8 cellular contexts compared by ENCODE assay signal in the genomic region with DNA sequence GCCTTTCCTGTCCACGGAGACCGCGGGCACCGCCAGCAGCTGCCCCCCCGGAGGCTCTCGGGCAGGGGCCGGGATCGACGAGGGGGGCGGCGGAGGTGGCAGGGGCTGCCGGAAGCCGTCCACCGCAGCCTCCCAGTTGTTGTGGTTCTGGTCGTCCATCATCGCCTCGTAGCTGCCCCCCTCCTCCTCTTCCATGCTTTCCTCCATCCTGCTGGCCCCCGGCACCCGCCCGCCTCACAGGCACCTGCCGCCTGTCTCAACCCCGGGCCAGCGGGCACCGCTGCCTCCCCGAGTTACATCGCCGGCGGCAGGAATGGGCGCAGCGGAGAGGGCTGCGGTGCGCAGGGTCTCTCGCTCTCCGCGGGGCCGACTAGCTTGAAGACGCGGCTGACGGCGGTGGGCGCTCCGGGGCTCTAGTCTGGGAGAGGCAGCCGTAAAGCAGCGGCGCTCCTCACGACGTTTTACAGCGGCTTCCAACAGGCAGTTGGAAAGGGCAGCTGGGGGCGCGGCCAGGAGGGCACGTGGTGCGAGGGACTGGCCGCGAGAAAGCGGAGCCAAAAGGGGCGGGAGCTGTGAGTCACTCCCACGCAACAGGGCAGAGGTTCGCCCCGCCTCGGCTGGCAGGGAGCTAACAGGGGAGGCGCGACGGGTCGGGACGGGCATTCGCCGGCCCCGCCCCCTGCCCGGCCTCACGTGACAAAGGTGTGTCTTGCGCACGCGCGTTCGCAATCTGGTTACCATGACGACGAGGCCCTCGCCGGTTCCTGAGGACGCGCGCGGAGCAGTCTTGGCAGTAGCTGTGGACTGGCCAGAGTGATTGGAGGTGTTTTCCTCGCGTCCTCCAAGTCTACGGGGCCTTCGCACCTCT. TPM values are rescaled to one million over a fixed set of nuclear protein-coding genes. Genes with fewer than 3 reads are reported as not detected.
DNase-seq lines count a peak whose midpoint lies in the region; ATAC-seq and FAIRE-seq lines count a peak whose summit lies in the region.

Gene CACUL1 (minus strand): TSS at position 415 of the 868 bp plus-strand sequence. CDS start 208 bp downstream, at position 207.

- H3K36me3 ChIP-seq in endocrine pancreas (ENCODE audit: control insufficient read depth, insufficient read depth, low read length): no peaks in the 10 kb centered on the region
- H3K36me3 ChIP-seq in mesenchymal stem cell (ENCODE audit: control insufficient read depth in 1 of 2, insufficient read depth in 2 of 2, low read depth in 1 of 2, low read length in 2 of 2): no peaks in the 10 kb centered on the region

- peak within 1 kb of the TSS; percentile 79 for H2AFZ ChIP-seq in mesenchymal stem cell (ENCODE audit: low read depth, low read length)

- H3K4me3 ChIP-seq in endocrine pancreas (ENCODE audit: control insufficient read depth, insufficient read depth, low read length): peak within 1 kb of the TSS; percentile 100
- H3K4me3 ChIP-seq in mesenchymal stem cell (ENCODE audit: insufficient read depth in 1 of 2, low read depth in 1 of 2, low read length in 2 of 2): peak within 1 kb of the TSS; percentile 84 to 89

- H2AK5ac ChIP-seq in mesenchymal stem cell (ENCODE audit: low read length, severe bottlenecking): no peak within 1 kb of the TSS

- H2BK12ac ChIP-seq in mesenchymal stem cell (ENCODE audit: low read length in 2 of 2): peak within 1 kb of the TSS; percentile 42 to 83

- DNase-seq in COLO829 (ENCODE audit: low spot score): peak; percentile 92
- DNase-seq in HTR-8/SVneo (ENCODE audit: insufficient read length, low spot score): peak; percentile 87
- peak; percentile 99 for DNase-seq in NOMO-1 treated with dmso at 0.1 percent for 144 hours (lab: John Stamatoyannopoulos, UW; ENCODE audit: unreplicated experiment)
- DNase-seq in activated CD8-positive, alpha-beta memory T cell treated with anti-CD3 and anti-CD28 coated beads for 48 hours (ENCODE audit: low read depth in 2 of 3, low spot score in 2 of 3): peak; percentile 94 to 99 (median 95)
- peak; percentile 100 for DNase-seq in mesenchymal stem cell
- peak; percentile 99 for DNase-seq in stimulated activated CD8-positive, alpha-beta memory T cell treated with anti-CD3 and anti-CD28 coated beads, Interleukin-12 subunit alpha, Interleukin-12 subunit beta, amount 100 ng/mL, for 4 hours (ENCODE audit: low read depth)

- no peak within 1 kb of the TSS for H2BK5ac ChIP-seq in mesenchymal stem cell (ENCODE audit: low read depth, low read length, poor library complexity, severe bottlenecking)

- no peak within 1 kb of the TSS for H4K91ac ChIP-seq in mesenchymal stem cell (ENCODE audit: low read length)

- peak within 1 kb of the TSS; percentile 98 for H2BK15ac ChIP-seq in mesenchymal stem cell (ENCODE audit: low read depth, poor library complexity, severe bottlenecking)

- no peaks in the 10 kb centered on the region for H3K27me3 ChIP-seq in endocrine pancreas (ENCODE audit: control insufficient read depth, insufficient read depth, low read length)
- no peaks in the 10 kb centered on the region for H3K27me3 ChIP-seq in mesenchymal stem cell (ENCODE audit: control insufficient read depth in 1 of 2, insufficient read depth in 1 of 2, low read length in 2 of 2)

- peak within 1 kb of the TSS in 1 of 2 experiments; percentile 68 for H3K14ac ChIP-seq in mesenchymal stem cell (ENCODE audit: low read length in 2 of 2)

- H3K79me1 ChIP-seq in mesenchymal stem cell (replicated peaks; ENCODE audit: low read length, poor library complexity, severe bottlenecking): no peaks in the 10 kb centered on the region

- H3K27ac ChIP-seq in mesenchymal stem cell (ENCODE audit: low read length, poor library complexity, severe bottlenecking): peak within 1 kb of the TSS; percentile 76

- H3K9ac ChIP-seq in endocrine pancreas (ENCODE audit: control insufficient read depth, insufficient read depth, low read length) (peak within 1 kb of the TSS; percentile 98), mesenchymal stem cell (ENCODE audit: low read length) (peak within 1 kb of the TSS; percentile 90)

- 0% methylated on average over 78 of the region's 87 CpGs for WGBS in mesenchymal stem cell

- peak; percentile 90 for ATAC-seq in GM21367 (IDR thresholded peaks at IDR 0.05; ENCODE audit: unreplicated experiment)

- peak; percentile 82 for FAIRE-seq in HTR-8/SVneo (lab: Jason Lieb, UNC)

- H3K9me3 ChIP-seq in endocrine pancreas (ENCODE audit: control insufficient read depth, low read length) (no peaks in the 10 kb centered on the region), mesenchymal stem cell (ENCODE audit: control insufficient read depth, low read length) (no peaks in the 10 kb centered on the region)

- H3K23ac ChIP-seq in mesenchymal stem cell (ENCODE audit: low read length in 2 of 2): peak within 1 kb of the TSS in 1 of 2 experiments; percentile 87

- peak within 1 kb of the TSS; percentile 87 for H4K8ac ChIP-seq in mesenchymal stem cell (ENCODE audit: low read length)

- no peak within 1 kb of the TSS for H2BK120ac ChIP-seq in mesenchymal stem cell (ENCODE audit: low read depth, low read length)

- H3K18ac ChIP-seq in mesenchymal stem cell (ENCODE audit: low read depth in 1 of 2, low read length in 2 of 2): peak within 1 kb of the TSS; percentile 83 to 97

- peak within 1 kb of the TSS; percentile 58 to 87 for H3K4ac ChIP-seq in mesenchymal stem cell (ENCODE audit: low read depth in 1 of 2, low read length in 2 of 2)

- H3K4me1 ChIP-seq in endocrine pancreas (ENCODE audit: control insufficient read depth, insufficient read depth, low read length) (peaks cover 14% of the 10 kb centered on the region), mesenchymal stem cell (ENCODE audit: control insufficient read depth, insufficient read depth, low read depth, low read length) (peaks cover 6% of the 10 kb centered on the region)

- peak within 1 kb of the TSS; percentile 97 for H3K4me2 ChIP-seq in mesenchymal stem cell (ENCODE audit: low read length, poor library complexity, severe bottlenecking)

RNA-seq across cellular contexts. Expression of gene CACUL1, which starts in this region (rescaled TPM):
- 51.3 TPM for polyA plus RNA-seq in mesenchymal stem cell (2013, experiment 1 of 2)
- polyA plus RNA-seq in mesenchymal stem cell (2013, experiment 2 of 2): 54.7 TPM

Comparison
In these comparisons a context has a peak if more than half of its experiments do, and no peak if none do; other contexts are left out.
1. Peak in every context shown above with its lines: DNase-seq, ATAC-seq, H3K4me3 ChIP-seq and H3K27ac ChIP-seq.